1 cellular context compared by ENCODE assay signal in the genomic region with DNA sequence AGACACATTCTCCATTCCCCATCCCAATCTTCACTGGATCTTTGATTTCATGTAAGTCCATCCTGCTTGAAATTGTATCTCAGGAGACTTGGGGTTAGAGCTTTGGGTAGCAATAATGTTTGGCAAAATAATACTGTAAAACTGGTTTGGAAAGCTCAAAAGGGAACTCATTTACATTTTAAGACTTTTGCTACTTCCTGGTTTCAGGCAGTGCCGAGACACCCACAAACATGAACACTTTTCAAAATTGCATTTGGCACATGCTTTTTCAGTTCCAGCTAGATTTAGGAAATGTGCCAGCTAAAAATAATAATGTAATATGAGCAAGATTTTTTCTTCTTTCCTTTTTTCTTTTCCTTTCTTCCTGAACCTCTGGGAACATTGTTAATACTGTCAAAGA.
TF ChIP-seq lines count a peak whose summit lies in the region.

No MANE protein-coding gene starts in this region.

TF ChIP-seq in GM12878, 131 proteins besides CTCF, POLR2A, EP300 and RAD21 (continued from another document):
- no peak for TF ChIP-seq CEBPZ (IDR thresholded peaks at IDR 0.05; ENCODE audit: low read depth, low read length)
TF ChIP-seq in GM12878: peak in this region for 0.
